ENCODE assay signal across 1 cellular context in genomic region chr10:114515515-114515914, GRCh38.
TF ChIP-seq lines count a peak whose summit lies in the region.

No MANE protein-coding gene starts in this region.

TF ChIP-seq in SK-N-SH treated with all-trans-retinoic acid at 6 μM for 48 hours, 23 proteins besides CTCF, POLR2A, EP300 and RAD21 (continued from another document):
- no peak for TF ChIP-seq CSRNP3 (CRISPR knock-in tag; IDR thresholded peaks at IDR 0.05)
- TF ChIP-seq ESRRG (CRISPR knock-in tag; IDR thresholded peaks at IDR 0.05) = no peak
- no peak for TF ChIP-seq ZNF565 (CRISPR knock-in tag; conservative IDR thresholded peaks at IDR 0.05; ENCODE audit: low read depth)
